10 cellular contexts compared by ENCODE assay signal in the genomic region with DNA sequence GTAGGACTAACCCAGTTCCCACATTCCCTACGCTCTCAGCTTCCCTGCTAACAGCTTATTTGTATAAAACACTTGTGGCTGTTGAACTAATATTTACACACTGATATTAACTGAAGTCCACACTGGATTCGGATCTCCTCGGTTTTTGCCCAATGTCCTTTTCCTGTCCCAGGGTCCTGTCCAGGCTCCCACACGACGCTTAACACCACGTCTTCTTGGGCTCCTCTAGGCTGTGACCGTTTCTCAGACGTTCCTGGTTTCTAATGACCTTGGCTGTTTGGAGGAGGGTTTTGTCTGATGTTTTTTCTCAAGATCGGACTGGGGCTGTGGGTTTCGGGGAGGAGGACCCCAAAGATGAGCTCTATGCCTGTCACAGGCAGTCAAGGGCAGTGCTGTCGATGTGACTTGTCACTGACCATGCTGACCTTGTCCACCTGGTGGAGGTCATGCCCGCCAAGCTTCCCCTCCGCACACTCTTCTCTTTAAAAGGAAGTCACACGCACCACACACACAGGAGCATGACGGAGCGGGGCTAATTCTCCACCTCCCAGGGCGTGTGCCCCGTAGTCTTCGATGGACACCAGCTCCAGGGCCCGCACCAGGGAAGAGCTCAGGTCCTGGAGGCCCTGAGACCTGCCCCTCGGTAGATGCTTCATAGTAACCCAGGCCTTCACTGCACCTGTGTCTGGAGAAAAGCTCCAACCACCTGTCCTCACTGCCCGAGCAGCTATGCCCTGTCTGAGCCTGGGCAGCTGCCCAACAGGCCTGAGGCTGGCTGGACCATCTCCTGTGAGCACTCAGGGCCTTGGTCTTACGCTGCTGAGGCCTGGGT.
"Had no signal": no experiment of that assay in that cellular context is flagged by ENCODE, and none has a peak within 500 bp of the region (broad histone marks: within the 10 kb centered on the region; RNA-seq: fewer than 3 reads in every experiment).

No MANE protein-coding gene starts in this region.

- H3K27me3 ChIP-seq: foreskin keratinocyte had no signal

- DNase-seq: activated CD4-positive, alpha-beta T cell treated with anti-CD3 and anti-CD28 coated beads, Interleukin-2, amount 50 U/mL, for 4 hours; activated CD4-positive, CD25-positive, alpha-beta regulatory T cell; activated naive CD4-positive, alpha-beta T cell; aorta; foreskin keratinocyte; lower lobe of right lung; retina had no signal

- H3K9me3 ChIP-seq: lower lobe of right lung had no signal

- H3K36me3 ChIP-seq: lower lobe of right lung had no signal

- ATAC-seq: foreskin keratinocyte had no signal

- H3K27ac ChIP-seq: foreskin keratinocyte, lower lobe of right lung, skin epidermis had no signal

- H3K4me3 ChIP-seq: lower lobe of right lung, skin epidermis had no signal

- FAIRE-seq: endothelial cell of umbilical vein, keratinocyte had no signal

- H3K4me1 ChIP-seq: foreskin keratinocyte, lower lobe of right lung had no signal
